27 cellular contexts compared by ENCODE assay signal in the genomic region with DNA sequence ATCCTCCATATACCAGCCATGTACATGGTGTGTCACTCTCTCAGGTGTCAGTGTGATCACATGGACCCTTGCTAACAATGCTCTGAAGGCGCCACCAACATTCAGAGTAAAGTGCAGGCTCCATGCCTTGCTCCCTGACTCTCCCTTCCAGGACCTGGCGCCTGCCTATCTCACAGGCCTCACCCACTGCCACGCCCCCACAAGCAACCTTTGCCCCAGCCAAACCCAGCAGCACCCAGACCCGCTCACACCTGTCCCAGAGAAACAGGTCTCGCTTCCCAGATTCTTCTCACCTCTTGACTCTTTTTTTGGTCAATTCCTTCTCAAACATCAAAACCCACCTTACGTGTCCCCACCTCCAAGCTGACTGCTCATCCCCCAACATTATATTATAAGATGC. TPM values are rescaled to one million over a fixed set of nuclear protein-coding genes. Genes with fewer than 3 reads are reported as not detected.
DNase-seq lines count a peak whose midpoint lies in the region; ATAC-seq, FAIRE-seq and TF ChIP-seq lines count a peak whose summit lies in the region.
"Had no signal": no experiment of that assay in that cellular context is flagged by ENCODE, and none has a peak within 500 bp of the region (broad histone marks: within the 10 kb centered on the region; RNA-seq: fewer than 3 reads in every experiment).

No MANE protein-coding gene starts in this region.

- intact Hi-C loops in left colon (cut with DNase I, micrococcal nuclease): no loop called here
- intact Hi-C loops in pancreas (cut with DNase I): no loop called here
- intact Hi-C loops in prostate gland (cut with DNase I): no loop called here

- H3K27me3 ChIP-seq in duodenal mucosa (ENCODE audit: control insufficient read depth in 1 of 2, insufficient read depth in 2 of 2, low read length in 2 of 2) (no peaks in the 10 kb centered on the region), pancreas (no peaks in the 10 kb centered on the region), prostate gland (replicated peaks; ENCODE audit: insufficient read depth) (no peaks in the 10 kb centered on the region)
- H3K27me3 ChIP-seq: thyroid gland had no signal

- H3K4me3 ChIP-seq in duodenal mucosa (ENCODE audit: low read depth in 1 of 2, low read length in 2 of 2) (peak overlapping the region; percentile 59 to 73), pancreas (peak overlapping the region in 2 of 4 donors; percentile 25), prostate gland (no peak overlapping the region)
- H3K4me3 ChIP-seq: esophagus muscularis mucosa, gastroesophageal sphincter, thyroid gland had no signal

- ATAC-seq in left colon: peak; percentile 99
- peak; percentile 99 for ATAC-seq in pancreas
- ATAC-seq: activated CD4-positive, alpha-beta T cell treated with anti-CD3 and anti-CD28 coated beads for 36 hours; gastroesophageal sphincter; naive thymus-derived CD8-positive, alpha-beta T cell; right cardiac atrium; stimulated activated naive CD8-positive, alpha-beta T cell treated with anti-CD3 and anti-CD28 coated beads, Interleukin-15, Interleukin-2, amounts not matched to agents 100 U/mL and 50 U/mL, for 24 hours had no signal

- H3K4me1 ChIP-seq in duodenal mucosa (ENCODE audit: control insufficient read depth in 1 of 2, insufficient read depth in 2 of 2, low read length in 2 of 2): peaks cover 13 to 18% of the 10 kb centered on the region in 2 donors
- peaks cover 0 to 9% (median 4%) of the 10 kb centered on the region in 3 donors for H3K4me1 ChIP-seq in pancreas
- no peaks in the 10 kb centered on the region for H3K4me1 ChIP-seq in prostate gland (replicated peaks)
- H3K4me1 ChIP-seq: esophagus muscularis mucosa, gastroesophageal sphincter, parathyroid adenoma, thyroid gland had no signal

- TF ChIP-seq POLR2A in prostate gland (IDR thresholded peaks at IDR 0.05) (no peak), GM12892 (IDR thresholded peaks at IDR 0.05; ENCODE audit: low read depth, low read length) (no peak)

- 21 to 23% methylated on average over 6 of the region's 6 CpGs for WGBS in pancreas, 2 donors
- 65% methylated on average over 6 of the region's 6 CpGs for WGBS in prostate gland

- DNase-seq in HT-29 (ENCODE audit: low spot score) (peak; percentile 26), left colon (peak; percentile 92 to 93), pancreas (peak; percentile 78 to 89 (median 85)), MV-4-11 (lab: John Stamatoyannopoulos, UW) (no peak), prostate gland (ENCODE audit: low spot score) (no peak), GM12892 (ENCODE audit: insufficient read length) (no peak)
- DNase-seq in activated CD4-positive, alpha-beta T cell treated with anti-CD3 and anti-CD28 coated beads, Interleukin-2, amount 50 U/mL, for 1 hour: no peak
- DNase-seq: activated CD4-positive, alpha-beta T cell treated with anti-CD3 and anti-CD28 coated beads for 36 hours; activated CD8-positive, alpha-beta memory T cell treated with anti-CD3 and anti-CD28 coated beads for 24 hours; activated T-cell treated with anti-CD3 and anti-CD28 coated beads, Interleukin-2, amount 50 U/mL, for 24 hours; effector memory CD4-positive, alpha-beta T cell; naive thymus-derived CD8-positive, alpha-beta T cell; NCI-H1694; NCI-H226; NCI-H748 treated with DMSO at 0.1 percent for 48 hours; right cardiac atrium; stimulated activated CD4-positive, alpha-beta T cell treated with anti-CD3 and anti-CD28 coated beads, Interleukin-12 subunit alpha, Interleukin-12 subunit beta, amount 100 ng/mL, for 4 hours; stimulated activated CD4-positive, alpha-beta T cell treated with anti-CD3 and anti-CD28 coated beads, Interleukin-4, amount 100 ng/mL, for 24 hours; stimulated activated naive CD8-positive, alpha-beta T cell treated with anti-CD3 and anti-CD28 coated beads, Interleukin-15, Interleukin-2, amounts not matched to agents 100 U/mL and 50 U/mL, for 24 hours; T-helper 2 cell; thyroid gland had no signal

- H3K27ac ChIP-seq in duodenal mucosa (ENCODE audit: low read depth, low read length): peak overlapping the region; percentile 48
- H3K27ac ChIP-seq in pancreas: peak overlapping the region; percentile 42 to 78 (median 70)
- H3K27ac ChIP-seq in prostate gland: no peak overlapping the region
- H3K27ac ChIP-seq: esophagus muscularis mucosa, gastroesophageal sphincter, parathyroid adenoma, thyroid gland had no signal

- TF ChIP-seq CTCF in pancreas (IDR thresholded peaks at IDR 0.05) (no peak), prostate gland (IDR thresholded peaks at IDR 0.05) (no peak)

- FAIRE-seq in pancreas (lab: Jason Lieb, UNC): no peak
- FAIRE-seq in GM12892 (lab: Jason Lieb, UNC): no peak

- H3K9me3 ChIP-seq in duodenal mucosa (ENCODE audit: control insufficient read depth in 1 of 2, low read length in 2 of 2) (no peaks in the 10 kb centered on the region), pancreas (no peaks in the 10 kb centered on the region), prostate gland (no peaks in the 10 kb centered on the region)
- H3K9me3 ChIP-seq: esophagus muscularis mucosa, gastroesophageal sphincter, thyroid gland had no signal

- H3K9ac ChIP-seq in duodenal mucosa (ENCODE audit: low read depth in 1 of 2, low read length in 2 of 2): peak overlapping the region; percentile 61 to 71
- H3K9ac ChIP-seq: parathyroid adenoma had no signal

- H3K36me3 ChIP-seq in duodenal mucosa (ENCODE audit: control insufficient read depth in 1 of 2, insufficient read depth in 2 of 2, low read length in 2 of 2) (no peaks in the 10 kb centered on the region), pancreas (no peaks in the 10 kb centered on the region), prostate gland (no peaks in the 10 kb centered on the region)
- H3K36me3 ChIP-seq: esophagus muscularis mucosa, gastroesophageal sphincter, thyroid gland had no signal

RNA-seq across cellular contexts. Expression of gene KCNK10, which starts 52.3 kb away (rescaled TPM):
- not detected in 2 replicates for total RNA-seq in HT-29 (2014; rRNA removed; shearing (Covaris generic))
- total RNA-seq in left colon (1 to 10 TPM; 2.4 to 5.4 TPM), pancreas (1 to 10 TPM; 1.1 to 2.3 (median 1.2) TPM), prostate gland (1 to 10 TPM in 1 of 2 donors, not detected in 1; 4.9 TPM)
- polyA plus RNA-seq in pancreas: under 1 TPM; 0.42 to 0.75 TPM
- not detected for polyA plus RNA-seq in GM12892 (2012; ENCODE audit: missing spikeins)
- total RNA-seq: activated CD4-positive, alpha-beta T cell treated with anti-CD3 and anti-CD28 coated beads for 36 hours; G401; naive thymus-derived CD8-positive, alpha-beta T cell; right cardiac atrium; RPMI7951 had no signal
- polyA plus RNA-seq: naive thymus-derived CD8-positive, alpha-beta T cell; right cardiac atrium had no signal

Comparison
In these comparisons a context has a peak if more than half of its experiments do, and no peak if none do; other contexts are left out.
1. DNase-seq: peak in HT-29 (single experiment), left colon (2 of 2) and pancreas (6 of 6); none in activated CD4-positive, alpha-beta T cell treated with anti-CD3 and anti-CD28 coated beads, Interleukin-2, amount 50 U/mL, for 1 hour (single experiment), MV-4-11 (single experiment), prostate gland (single experiment) and GM12892 (single experiment).
2. H3K27ac ChIP-seq: peak in duodenal mucosa (single experiment) and pancreas (4 of 4); none in prostate gland (0 of 2).
3. H3K4me3 ChIP-seq: peak in duodenal mucosa (2 of 2); none in prostate gland (0 of 2).